ENCODE assay signal across 1 cellular context in genomic region chr15:42155546-42156265, GRCh38.
TF ChIP-seq lines count a peak whose summit lies in the region.

No MANE protein-coding gene starts in this region.

TF ChIP-seq in IMR-90, 13 proteins besides CTCF, POLR2A, EP300 and RAD21 (continued from another document):
- TF ChIP-seq, protein P1, sequence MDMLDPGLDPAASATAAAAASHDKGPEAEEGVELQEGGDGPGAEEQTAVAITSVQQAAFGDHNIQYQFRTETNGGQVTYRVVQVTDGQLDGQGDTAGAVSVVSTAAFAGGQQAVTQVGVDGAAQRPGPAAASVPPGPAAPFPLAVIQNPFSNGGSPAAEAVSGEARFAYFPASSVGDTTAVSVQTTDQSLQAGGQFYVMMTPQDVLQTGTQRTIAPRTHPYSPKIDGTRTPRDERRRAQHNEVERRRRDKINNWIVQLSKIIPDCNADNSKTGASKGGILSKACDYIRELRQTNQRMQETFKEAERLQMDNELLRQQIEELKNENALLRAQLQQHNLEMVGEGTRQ (IDR thresholded peaks at IDR 0.05; ENCODE audit: low read depth, low read length): no peak
- TF ChIP-seq CEBPB (IDR thresholded peaks at IDR 0.05; ENCODE audit: low read depth, low read length) (no peak), MAZ (IDR thresholded peaks at IDR 0.05; ENCODE audit: borderline replicate concordance, low read depth, low read length) (no peak), RFX5 (IDR thresholded peaks at IDR 0.05; ENCODE audit: low read depth, low read length) (no peak)
